In genomic region chr1:76256289-76257223, GRCh38 we compare ENCODE assay signal across 23 cellular contexts.
DNase-seq lines count a peak whose midpoint lies in the region; ATAC-seq and TF ChIP-seq lines count a peak whose summit lies in the region.
"Had no signal": no experiment of that assay in that cellular context is flagged by ENCODE, and none has a peak within 500 bp of the region (broad histone marks: within the 10 kb centered on the region; RNA-seq: fewer than 3 reads in every experiment).

No MANE protein-coding gene starts in this region.

- ATAC-seq in CD4-positive, CD25-positive, alpha-beta regulatory T cell (ENCODE audit: low read depth in 2 of 2) = no peak
- no peak for ATAC-seq in central memory CD8-positive, alpha-beta T cell (replicated peaks; ENCODE audit: extremely low read depth, poor library complexity, severe bottlenecking)
- no peak for ATAC-seq in GM18520 (IDR thresholded peaks at IDR 0.05; ENCODE audit: unreplicated experiment)
- ATAC-seq: natural killer cell treated with Interleukin-12 subunit alpha and Interleukin-12 subunit beta and Interleukin-15 and Interleukin-18, amount 100 ng/mL, for 72 hours had no signal

- peak; percentile 23 for DNase-seq in A673 (ENCODE audit: low spot score)
- peak in 1 of 3 donors; percentile 23 for DNase-seq in CD4-positive, CD25-positive, alpha-beta regulatory T cell
- DNase-seq in NCI-H345 (lab: John Stamatoyannopoulos, UW) = peak; percentile 73
- no peak for DNase-seq in central memory CD8-positive, alpha-beta T cell (ENCODE audit: low spot score in 2 of 2)
- DNase-seq in adrenal gland = no peak
- DNase-seq in effector CD8-positive, alpha-beta T cell (lab: John Stamatoyannopoulos, UW) = no peak
- DNase-seq: activated B cell treated with CpG ODN at 0.5 μM for 24 hours; activated CD8-positive, alpha-beta memory T cell treated with anti-CD3 and anti-CD28 coated beads, Interleukin-2, amount 50 U/mL, for 4 hours; amygdala; BE2C; central memory CD4-positive, alpha-beta T cell; endodermal cell; heart right ventricle; NCI-H2081 treated with DMSO at 0.1 percent for 48 hours; stimulated activated CD4-positive, alpha-beta T cell treated with anti-CD3 and anti-CD28 coated beads, Interleukin-4, amount 100 ng/mL, for 4 hours; stimulated activated CD8-positive, alpha-beta memory T cell treated with anti-CD3 and anti-CD28 coated beads, Interleukin-4, amount 100 ng/mL, for 48 hours; testis had no signal

- peaks cover 0 to 3% (median 1%) of the 10 kb centered on the region in 7 donors for H3K9me3 Mint-ChIP-seq in CD4-positive, CD25-positive, alpha-beta regulatory T cell
- H3K9me3 Mint-ChIP-seq in central memory CD8-positive, alpha-beta T cell = no peaks in the 10 kb centered on the region
- H3K9me3 Mint-ChIP-seq: activated B cell treated with CpG ODN at 0.5 μM for 24 hours; endodermal cell; IgD-negative memory B cell; natural killer cell treated with Interleukin-12 subunit alpha and Interleukin-12 subunit beta and Interleukin-15 and Interleukin-18, amount 100 ng/mL, for 72 hours had no signal

- H3K4me1 ChIP-seq in A673 (ENCODE audit: insufficient read depth, low read length, poor library complexity, severe bottlenecking) = no peaks in the 10 kb centered on the region
- H3K4me1 ChIP-seq in CD4-positive, CD25-positive, alpha-beta regulatory T cell (ENCODE audit: control insufficient read depth, insufficient read depth, low read length, poor library complexity, severe bottlenecking) = peaks cover 10% of the 10 kb centered on the region
- no peaks in the 10 kb centered on the region for H3K4me1 ChIP-seq in adrenal gland (replicated peaks in 1 of 2)
- H3K4me1 ChIP-seq: BE2C, testis had no signal

- 63 to 72% (median 66%) methylated on average over 3 of the region's 3 CpGs for WGBS in adrenal gland, 4 donors

- no peaks in the 10 kb centered on the region for H3K27me3 Mint-ChIP-seq in CD4-positive, CD25-positive, alpha-beta regulatory T cell
- no peaks in the 10 kb centered on the region for H3K27me3 Mint-ChIP-seq in central memory CD8-positive, alpha-beta T cell
- H3K27me3 Mint-ChIP-seq: activated B cell treated with CpG ODN at 0.5 μM for 24 hours, IgD-negative memory B cell, progenitor cell of endocrine pancreas had no signal

- no peak overlapping the region for H3K27ac ChIP-seq in A673 (ENCODE audit: low read depth, low read length, poor library complexity, severe bottlenecking)
- no peak overlapping the region for H3K27ac ChIP-seq in CD4-positive, CD25-positive, alpha-beta regulatory T cell (ENCODE audit: insufficient read depth, low read length, poor library complexity, severe bottlenecking)
- H3K27ac ChIP-seq in adrenal gland = no peak overlapping the region
- H3K27ac ChIP-seq: heart right ventricle, testis had no signal

- peaks cover 9 to 59% (median 19%) of the 10 kb centered on the region in 4 donors for H3K4me1 Mint-ChIP-seq in CD4-positive, CD25-positive, alpha-beta regulatory T cell
- peaks cover 24% of the 10 kb centered on the region for H3K4me1 Mint-ChIP-seq in central memory CD8-positive, alpha-beta T cell

- H3K27ac Mint-ChIP-seq in CD4-positive, CD25-positive, alpha-beta regulatory T cell = peak overlapping the region in 2 of 3 donors; percentile 9 to 61
- no peak overlapping the region for H3K27ac Mint-ChIP-seq in central memory CD8-positive, alpha-beta T cell (ENCODE audit: low read depth)
- H3K27ac Mint-ChIP-seq: activated B cell treated with CpG ODN at 0.5 μM for 24 hours; endodermal cell; IgD-negative memory B cell; natural killer cell treated with Interleukin-12 subunit alpha and Interleukin-12 subunit beta and Interleukin-15 and Interleukin-18, amount 100 ng/mL, for 72 hours; progenitor cell of endocrine pancreas had no signal

- no TSS peak for BruUV-seq in A673 (replicated peaks; lab: Mats Ljungman, UMichigan)

- intact Hi-C loops in A673 (cut with micrococcal nuclease; ENCODE audit: unreplicated experiment) = no loop called here
- intact Hi-C loops in adrenal gland (cut with DNase I) = no loop called here

- TF ChIP-seq CTCF in A673 (conservative IDR thresholded peaks at IDR 0.05; ENCODE audit: low read depth, low read length) (no peak), adrenal gland (IDR thresholded peaks at IDR 0.05) (no peak)

- CTCF ChIA-PET in A673 (lab: Charles Lee) = no interaction called here

- POLR2A ChIA-PET in A673 (lab: Charles Lee; ENCODE audit: low non-redundant PET) = no interaction called here

- no peaks in the 10 kb centered on the region for H3K36me3 Mint-ChIP-seq in CD4-positive, CD25-positive, alpha-beta regulatory T cell
- no peaks in the 10 kb centered on the region for H3K36me3 Mint-ChIP-seq in central memory CD8-positive, alpha-beta T cell (ENCODE audit: insufficient read depth)
- H3K36me3 Mint-ChIP-seq: natural killer cell treated with Interleukin-12 subunit alpha and Interleukin-12 subunit beta and Interleukin-15 and Interleukin-18, amount 100 ng/mL, for 72 hours had no signal

- no peaks in the 10 kb centered on the region for H3K9me3 ChIP-seq in A673 (ENCODE audit: low read depth, low read length, poor library complexity, severe bottlenecking)
- no peaks in the 10 kb centered on the region for H3K9me3 ChIP-seq in CD4-positive, CD25-positive, alpha-beta regulatory T cell (ENCODE audit: control insufficient read depth in 2 of 2, low read length in 2 of 2)
- no peaks in the 10 kb centered on the region for H3K9me3 ChIP-seq in adrenal gland (replicated peaks in 1 of 3)
- H3K9me3 ChIP-seq: BE2C, heart right ventricle, testis had no signal

- no peak overlapping the region for H3K4me3 ChIP-seq in A673 (ENCODE audit: low read depth, low read length, poor library complexity, severe bottlenecking)
- no peak overlapping the region for H3K4me3 ChIP-seq in CD4-positive, CD25-positive, alpha-beta regulatory T cell (ENCODE audit: low read depth, low read length)
- no peak overlapping the region for H3K4me3 ChIP-seq in adrenal gland
- H3K4me3 ChIP-seq: heart right ventricle, lung, skin epidermis, testis had no signal

- H3K27me3 ChIP-seq in A673 (replicated peaks; ENCODE audit: insufficient read depth, low read depth, low read length, poor library complexity) (peaks cover 4% of the 10 kb centered on the region), adrenal gland (no peaks in the 10 kb centered on the region)
- H3K27me3 ChIP-seq in CD4-positive, CD25-positive, alpha-beta regulatory T cell (ENCODE audit: control insufficient read depth, insufficient read depth, low read length) = no peaks in the 10 kb centered on the region
- H3K27me3 ChIP-seq: BE2C, heart right ventricle, testis had no signal

- TF ChIP-seq POLR2A in adrenal gland (IDR thresholded peaks at IDR 0.05) = no peak

- H3K4me3 Mint-ChIP-seq in CD4-positive, CD25-positive, alpha-beta regulatory T cell = peak overlapping the region; percentile 4 to 60 (median 18)
- H3K4me3 Mint-ChIP-seq in central memory CD8-positive, alpha-beta T cell = peak overlapping the region; percentile 8
- H3K4me3 Mint-ChIP-seq: activated B cell treated with CpG ODN at 0.5 μM for 24 hours; endodermal cell; natural killer cell treated with Interleukin-12 subunit alpha and Interleukin-12 subunit beta and Interleukin-15 and Interleukin-18, amount 100 ng/mL, for 72 hours had no signal

- H3K36me3 ChIP-seq in A673 (ENCODE audit: insufficient read depth, low read length, poor library complexity, severe bottlenecking) = no peaks in the 10 kb centered on the region
- H3K36me3 ChIP-seq in CD4-positive, CD25-positive, alpha-beta regulatory T cell (ENCODE audit: control insufficient read depth, insufficient read depth, low read length) = no peaks in the 10 kb centered on the region
- no peaks in the 10 kb centered on the region for H3K36me3 ChIP-seq in adrenal gland (replicated peaks in 1 of 2)
- H3K36me3 ChIP-seq: BE2C, heart right ventricle had no signal

Comparison
In these comparisons a context has a peak if more than half of its experiments do, and no peak if none do; other contexts are left out.
1. DNase-seq: peak in A673 (single experiment) and NCI-H345 (single experiment); none in central memory CD8-positive, alpha-beta T cell (0 of 2), adrenal gland (0 of 7) and effector CD8-positive, alpha-beta T cell (single experiment).